Comparison of ENCODE assay signal across 9 cellular contexts in the genomic region with DNA sequence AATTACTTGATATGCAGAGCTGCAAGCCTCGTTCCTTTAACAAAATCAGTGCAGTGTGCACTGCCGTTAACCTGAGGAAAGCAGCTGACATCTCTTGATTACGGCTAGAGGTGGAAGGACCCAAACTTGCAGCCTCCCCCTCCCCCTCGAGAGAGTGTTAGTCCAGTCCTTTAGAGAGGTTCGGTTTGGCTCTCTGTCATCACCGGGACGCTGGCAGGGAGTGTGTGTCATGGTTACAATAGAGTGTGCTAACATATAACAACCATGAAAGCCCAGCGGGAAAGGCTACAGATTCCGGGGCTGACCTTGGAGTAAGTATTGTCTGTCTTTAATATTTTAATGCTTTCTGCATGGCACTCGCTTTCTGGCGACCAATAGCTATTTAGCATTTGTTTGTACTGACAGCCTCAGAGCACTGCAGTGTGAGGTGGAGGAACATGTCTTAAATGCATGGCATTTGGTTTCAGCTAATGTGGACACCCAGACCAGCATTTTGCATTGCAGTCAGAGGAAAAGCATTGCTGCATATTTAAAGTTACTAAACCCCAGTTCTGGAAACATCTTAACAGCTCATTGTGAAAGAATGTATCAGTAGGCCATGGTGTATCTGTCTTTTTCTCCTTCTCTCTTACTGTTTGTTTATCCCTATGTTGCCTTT.
DNase-seq lines count a peak whose midpoint lies in the region; ATAC-seq and TF ChIP-seq lines count a peak whose summit lies in the region.
"Had no signal": no experiment of that assay in that cellular context is flagged by ENCODE, and none has a peak within 500 bp of the region (broad histone marks: within the 10 kb centered on the region; RNA-seq: fewer than 3 reads in every experiment).

No MANE protein-coding gene starts in this region.

- no peaks in the 10 kb centered on the region for H3K36me3 ChIP-seq in urinary bladder (ENCODE audit: insufficient read depth)

- no peak for ATAC-seq in HG03196 (IDR thresholded peaks at IDR 0.05; ENCODE audit: unreplicated experiment)
- ATAC-seq in GM18861 (IDR thresholded peaks at IDR 0.05; ENCODE audit: unreplicated experiment): no peak

- 17% methylated on average over 11 of the region's 11 CpGs for WGBS in urinary bladder

- TF ChIP-seq CTCF in epithelial cell of proximal tubule (conservative IDR thresholded peaks at IDR 0.05; ENCODE audit: low read depth, low read length): no peak

- no peak overlapping the region for H3K4me3 ChIP-seq in epithelial cell of proximal tubule (ENCODE audit: low read depth, low read length)
- H3K4me3 ChIP-seq in urinary bladder (ENCODE audit: low read depth, low read length): peak overlapping the region; percentile 39

- peak overlapping the region; percentile 28 for H3K27ac ChIP-seq in urinary bladder (ENCODE audit: low read depth)

- DNase-seq in NCI-H1417 (lab: John Stamatoyannopoulos, UW) (peak in 2 of 3 experiments; percentile 17 to 57), NCI-H1417 treated with DMSO at 0.1 percent for 48 hours (lab: John Stamatoyannopoulos, UW) (no peak), epithelial cell of proximal tubule (ENCODE audit: low read depth) (peak; percentile 18), midbrain (lab: John Stamatoyannopoulos, UW) (peak; percentile 52), HT-29 (ENCODE audit: low spot score) (no peak)
- DNase-seq: 8988T had no signal

- H3K4me1 ChIP-seq in urinary bladder (ENCODE audit: insufficient read depth): no peaks in the 10 kb centered on the region

Comparison
In these comparisons a context has a peak if more than half of its experiments do, and no peak if none do; other contexts are left out.
1. DNase-seq: peak in NCI-H1417 (2 of 3), epithelial cell of proximal tubule (single experiment) and midbrain (single experiment); none in NCI-H1417 treated with DMSO at 0.1 percent for 48 hours (single experiment) and HT-29 (single experiment).